ENCODE assay signal across 8 cellular contexts in the genomic region with DNA sequence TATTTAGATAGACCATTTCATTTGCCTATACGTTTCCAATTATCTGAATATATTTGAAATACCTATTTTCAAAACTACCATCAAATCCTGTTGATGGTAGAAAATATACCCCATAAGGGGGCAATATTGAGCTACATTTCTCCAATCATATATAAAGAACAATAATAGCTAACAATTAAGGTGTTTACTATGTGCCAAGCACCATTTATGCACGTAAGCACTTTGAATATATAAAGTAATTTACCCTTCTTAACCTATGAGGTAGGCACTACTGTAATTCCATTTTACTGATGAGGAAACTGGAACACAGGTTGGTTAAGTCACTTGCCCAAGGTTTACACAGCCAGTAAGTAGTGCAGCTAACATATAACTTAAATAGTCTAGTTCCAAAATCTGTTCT.
DNase-seq lines count a peak whose midpoint lies in the region; ATAC-seq and TF ChIP-seq lines count a peak whose summit lies in the region.

No MANE protein-coding gene starts in this region.

- H3K4me3 Mint-ChIP-seq in MCF 10A (ENCODE audit: unreplicated experiment): no peak overlapping the region
- no peak overlapping the region for H3K4me3 Mint-ChIP-seq in mesothelial cell of epicardium

- no peak for ATAC-seq in HG03520 (IDR thresholded peaks at IDR 0.05; ENCODE audit: unreplicated experiment)
- ATAC-seq in GM21576 (IDR thresholded peaks at IDR 0.05; ENCODE audit: unreplicated experiment): no peak

- TF ChIP-seq CTCF in MCF 10A (IDR thresholded peaks at IDR 0.05; ENCODE audit: unreplicated experiment) (peak; percentile 43), mesothelial cell of epicardium (IDR thresholded peaks at IDR 0.05; ENCODE audit: unreplicated experiment) (peak; percentile 51)

- DNase-seq in DMS79 treated with DMSO at 0.1 percent for 48 hours (lab: John Stamatoyannopoulos, UW) (peak; percentile 8), DMS79 (lab: John Stamatoyannopoulos, UW) (no peak), NCI-H1092 treated with DMSO at 0.1 percent for 48 hours (lab: John Stamatoyannopoulos, UW) (peak; percentile 7), MCF 10A (ENCODE audit: unreplicated experiment) (peak; percentile 45), mesothelial cell of epicardium (ENCODE audit: low spot score in 2 of 2, unreplicated experiment in 2 of 2) (no peak), head of caudate nucleus (no peak)

- peaks cover 23% of the 10 kb centered on the region for H3K36me3 Mint-ChIP-seq in MCF 10A (ENCODE audit: insufficient read depth, unreplicated experiment)
- H3K36me3 Mint-ChIP-seq in mesothelial cell of epicardium: peaks cover 8% of the 10 kb centered on the region

- H3K4me1 Mint-ChIP-seq in MCF 10A (ENCODE audit: insufficient read depth, unreplicated experiment): no peaks in the 10 kb centered on the region
- peaks cover 3% of the 10 kb centered on the region for H3K4me1 Mint-ChIP-seq in mesothelial cell of epicardium

- BruUV-seq in MCF 10A (replicated peaks; lab: Mats Ljungman, UMichigan): no TSS peak

- POLR2A ChIA-PET in MCF 10A (lab: Yijun Ruan, JAX): interaction anchor here (0.8 to 4.4 kb wide), 6 partner anchors 66 to 343 kb away, joined by 3 to 32 read pairs (median 4); partner anchors contain the start of gene UBL3

- H3K9me3 Mint-ChIP-seq in MCF 10A (ENCODE audit: unreplicated experiment) (no peaks in the 10 kb centered on the region), mesothelial cell of epicardium (no peaks in the 10 kb centered on the region)

- H3K27ac Mint-ChIP-seq in MCF 10A (ENCODE audit: low read depth, unreplicated experiment): no peak overlapping the region
- no peak overlapping the region for H3K27ac Mint-ChIP-seq in mesothelial cell of epicardium

- intact Hi-C loops in MCF 10A (cut with micrococcal nuclease): loop anchor here (1.0 to 2.0 kb wide), 3 partner anchors 76 to 342 kb away; no protein-coding TSS in a partner anchor
- intact Hi-C loops in head of caudate nucleus (cut with DNase I): loop anchor here (5.0 to 10.0 kb wide), 2 partner anchors 74 to 341 kb away; no protein-coding TSS in a partner anchor

- H3K27me3 Mint-ChIP-seq in MCF 10A (ENCODE audit: insufficient read depth, unreplicated experiment) (no peaks in the 10 kb centered on the region), mesothelial cell of epicardium (ENCODE audit: low read depth) (no peaks in the 10 kb centered on the region)

- CTCF ChIA-PET in MCF 10A (lab: Yijun Ruan, JAX): interaction anchor here (0.6 to 8.5 kb wide), 19 partner anchors 9 to 582 kb away, joined by 3 to 106 read pairs (median 4); partner anchors contain the start of gene UBL3

Comparison
In these comparisons a context has a peak if more than half of its experiments do, and no peak if none do; other contexts are left out.
1. DNase-seq: peak in DMS79 treated with DMSO at 0.1 percent for 48 hours (single experiment), NCI-H1092 treated with DMSO at 0.1 percent for 48 hours (single experiment) and MCF 10A (single experiment); none in DMS79 (single experiment), mesothelial cell of epicardium (0 of 2) and head of caudate nucleus (0 of 42).